Comparison of ENCODE assay signal across 8 cellular contexts in the genomic region with DNA sequence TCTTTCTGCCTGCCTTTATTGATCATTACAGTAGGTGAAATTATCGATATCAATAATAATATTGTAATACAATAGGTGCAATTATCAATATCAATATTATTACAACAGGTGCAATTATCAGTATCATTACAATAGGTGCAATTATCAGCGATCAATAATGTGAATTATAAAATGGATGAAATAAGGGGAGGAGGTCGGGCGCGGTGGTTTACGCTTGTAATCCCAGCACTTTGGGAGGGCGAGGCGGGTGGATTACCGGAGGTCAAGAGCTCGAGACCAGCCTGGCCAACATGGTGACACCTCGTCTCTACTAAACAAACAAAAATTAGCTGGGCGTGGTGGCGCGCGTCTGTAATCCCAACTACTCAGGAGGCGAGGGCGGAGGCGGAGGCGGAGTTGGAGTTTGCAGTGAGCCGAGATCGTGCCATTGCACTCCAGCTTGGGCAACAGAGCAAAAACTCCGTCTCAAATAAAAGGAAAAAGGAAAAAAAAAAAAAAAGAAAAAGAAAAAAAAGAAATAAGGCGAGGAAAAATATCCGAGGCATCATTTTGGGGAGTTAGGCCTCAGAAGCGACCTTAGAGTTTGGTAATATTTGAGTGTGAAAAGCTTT. TPM values are rescaled to one million over a fixed set of nuclear protein-coding genes. Genes with fewer than 3 reads are reported as not detected.
DNase-seq lines count a peak whose midpoint lies in the region; ATAC-seq and TF ChIP-seq lines count a peak whose summit lies in the region.

No MANE protein-coding gene starts in this region.

- ATAC-seq in heart left ventricle (peak; percentile 51 to 74 (median 70)), GM19351 (IDR thresholded peaks at IDR 0.05; ENCODE audit: unreplicated experiment) (no peak)

- no peaks in the 10 kb centered on the region for H3K36me3 ChIP-seq in CD8-positive, alpha-beta memory T cell (ENCODE audit: insufficient read depth, low read length)
- H3K36me3 ChIP-seq in MG63, result peaks cover 24% of the 10 kb centered on the region
- peaks cover 0 to 13% (median 0%) of the 10 kb centered on the region in 9 donors for H3K36me3 ChIP-seq in heart left ventricle
- H3K36me3 ChIP-seq in urinary bladder (ENCODE audit: insufficient read depth), result no peaks in the 10 kb centered on the region

- no peaks in the 10 kb centered on the region for H3K27me3 ChIP-seq in CD8-positive, alpha-beta memory T cell (ENCODE audit: insufficient read depth, low read length, poor library complexity, severe bottlenecking)
- H3K27me3 ChIP-seq in MG63, result no peaks in the 10 kb centered on the region
- no peaks in the 10 kb centered on the region for H3K27me3 ChIP-seq in heart left ventricle

- H3K36me3 Mint-ChIP-seq in CD8-positive, alpha-beta memory T cell, result peaks cover 0 to 31% (median 4%) of the 10 kb centered on the region in 3 donors
- peaks cover 22% of the 10 kb centered on the region for H3K36me3 Mint-ChIP-seq in activated naive CD8-positive, alpha-beta T cell treated with anti-CD3 and anti-CD28 coated beads for 36 hours

- peak overlapping the region; percentile 92 to 100 (median 99) for H3K27ac Mint-ChIP-seq in CD8-positive, alpha-beta memory T cell
- peak overlapping the region; percentile 98 for H3K27ac Mint-ChIP-seq in activated naive CD8-positive, alpha-beta T cell treated with anti-CD3 and anti-CD28 coated beads for 36 hours

- CTCF ChIA-PET in CD8-positive, alpha-beta memory T cell (lab: Charles Lee), result interaction anchor here (1.1 to 2.6 kb wide), 2 partner anchors 62 to 637 kb away, joined by 4 to 6 read pairs; no protein-coding TSS in a partner anchor

- H3K4me3 Mint-ChIP-seq in CD8-positive, alpha-beta memory T cell, result peak overlapping the region; percentile 92 to 99 (median 96)
- peak overlapping the region; percentile 96 for H3K4me3 Mint-ChIP-seq in activated naive CD8-positive, alpha-beta T cell treated with anti-CD3 and anti-CD28 coated beads for 36 hours

- no peaks in the 10 kb centered on the region for H3K9me3 Mint-ChIP-seq in CD8-positive, alpha-beta memory T cell
- H3K9me3 Mint-ChIP-seq in activated naive CD8-positive, alpha-beta T cell treated with anti-CD3 and anti-CD28 coated beads for 36 hours, result no peaks in the 10 kb centered on the region

- DNase-seq in CD8-positive, alpha-beta memory T cell, result peak; percentile 51 to 77 (median 61)
- DNase-seq in MG63 (peak; percentile 70), SK-N-DZ (ENCODE audit: low spot score) (peak; percentile 51), heart left ventricle (peak; percentile 76 to 91 (median 88)), posterior vena cava (ENCODE audit: low spot score) (peak; percentile 96)
- DNase-seq in activated naive CD8-positive, alpha-beta T cell treated with anti-CD3 and anti-CD28 coated beads for 36 hours, result peak; percentile 64

- H3K4me1 Mint-ChIP-seq in CD8-positive, alpha-beta memory T cell, result peaks cover 38 to 51% (median 45%) of the 10 kb centered on the region in 3 donors
- H3K4me1 Mint-ChIP-seq in activated naive CD8-positive, alpha-beta T cell treated with anti-CD3 and anti-CD28 coated beads for 36 hours, result peaks cover 34% of the 10 kb centered on the region

- no peaks in the 10 kb centered on the region for H3K27me3 Mint-ChIP-seq in CD8-positive, alpha-beta memory T cell
- no peaks in the 10 kb centered on the region for H3K27me3 Mint-ChIP-seq in activated naive CD8-positive, alpha-beta T cell treated with anti-CD3 and anti-CD28 coated beads for 36 hours

- 3 to 4% (median 3%) methylated on average over 25 of the region's 25 CpGs for WGBS in heart left ventricle, 4 donors
- WGBS in urinary bladder, result 2% methylated on average over 25 of the region's 25 CpGs

- no peaks in the 10 kb centered on the region for H3K9me3 ChIP-seq in CD8-positive, alpha-beta memory T cell (ENCODE audit: low read length)
- no peaks in the 10 kb centered on the region for H3K9me3 ChIP-seq in MG63
- H3K9me3 ChIP-seq in heart left ventricle, result no peaks in the 10 kb centered on the region

- H3K4me3 ChIP-seq in CD8-positive, alpha-beta memory T cell (ENCODE audit: low read length), result peak overlapping the region; percentile 89
- peak overlapping the region; percentile 90 for H3K4me3 ChIP-seq in MG63
- H3K4me3 ChIP-seq in heart left ventricle, result peak overlapping the region; percentile 63 to 99 (median 90)
- H3K4me3 ChIP-seq in urinary bladder (ENCODE audit: low read depth, low read length), result peak overlapping the region; percentile 91

- H3K27ac ChIP-seq in CD8-positive, alpha-beta memory T cell (ENCODE audit: low read depth, low read length), result peak overlapping the region; percentile 99
- H3K27ac ChIP-seq in heart left ventricle (peak overlapping the region; percentile 36 to 100 (median 98)), urinary bladder (ENCODE audit: low read depth) (peak overlapping the region; percentile 90)

- POLR2A ChIA-PET in CD8-positive, alpha-beta memory T cell (lab: Charles Lee), result interaction anchor here (0.7 to 3.5 kb wide), 5 partner anchors 32 to 819 kb away, joined by 4 to 25 read pairs (median 4); a partner anchor contains a TSS

- TF ChIP-seq POLR2A in heart left ventricle (IDR thresholded peaks at IDR 0.05), result no peak

- peaks cover 41% of the 10 kb centered on the region for H3K4me1 ChIP-seq in CD8-positive, alpha-beta memory T cell (ENCODE audit: insufficient read depth, low read length)
- H3K4me1 ChIP-seq in heart left ventricle (peaks cover 0 to 42% (median 33%) of the 10 kb centered on the region in 12 donors), urinary bladder (ENCODE audit: insufficient read depth) (peaks cover 2% of the 10 kb centered on the region)

- no peak for TF ChIP-seq CTCF in heart left ventricle (IDR thresholded peaks at IDR 0.05)

- intact Hi-C loops in heart left ventricle (cut with DNase I) (loop anchor here in 6 of 10 donors (2.0 to 10.0 kb wide), 4 partner anchors 33 to 638 kb away; a partner anchor contains a TSS), posterior vena cava (cut with DNase I) (no loop called here)

RNA-seq across cellular contexts. Expression of a gene that starts 0.6 kb away (rescaled TPM):
- 10 to 100 TPM; 62.7 to 65.2 TPM for total RNA-seq in CD8-positive, alpha-beta memory T cell
- polyA plus RNA-seq in CD8-positive, alpha-beta memory T cell, result 107 TPM
- 125 and 259 TPM in 2 replicates for total RNA-seq in MG63 (2014; rRNA removed; shearing (Covaris generic); ENCODE audit: low replicate concordance)
- polyA plus RNA-seq in SK-N-DZ (2014; cell fraction: cytosol; rRNA removed), result 48.9 and 67.9 TPM in 2 replicates
- 41.6 and 46.3 TPM in 2 replicates for polyA plus RNA-seq in SK-N-DZ (2014; cell fraction: nucleus; rRNA removed)
- total RNA-seq in activated naive CD8-positive, alpha-beta T cell treated with anti-CD3 and anti-CD28 coated beads for 36 hours, result 10 to 100 TPM; 68.4 to 76.4 TPM
- total RNA-seq in heart left ventricle (100 to 1,000 TPM in 2 of 9 donors, 10 to 100 TPM in 7; 70.5 to 103 (median 87.1) TPM), posterior vena cava (100 to 1,000 TPM in 1 of 2 donors, 10 to 100 TPM in 1; 81.6 to 110 TPM), urinary bladder (115 TPM)
- polyA plus RNA-seq in heart left ventricle (10 to 100 TPM; 36.8 to 61.6 TPM), urinary bladder (57.7 TPM)

RNA-seq across cellular contexts. Expression of a gene that starts 32.4 kb away (rescaled TPM):
- total RNA-seq in CD8-positive, alpha-beta memory T cell, result 100 to 1,000 TPM; 228 to 230 TPM
- polyA plus RNA-seq in CD8-positive, alpha-beta memory T cell, result 134 TPM
- total RNA-seq in MG63 (2014; rRNA removed; shearing (Covaris generic); ENCODE audit: low replicate concordance), result 55.3 and 149 TPM in 2 replicates
- polyA plus RNA-seq in SK-N-DZ (2014; cell fraction: cytosol; rRNA removed), result 237 and 267 TPM in 2 replicates
- 151 and 153 TPM in 2 replicates for polyA plus RNA-seq in SK-N-DZ (2014; cell fraction: nucleus; rRNA removed)
- total RNA-seq in activated naive CD8-positive, alpha-beta T cell treated with anti-CD3 and anti-CD28 coated beads for 36 hours, result 100 to 1,000 TPM; 237 to 246 TPM
- 100 to 1,000 TPM in 7 of 9 donors, 10 to 100 TPM in 2; 23.8 to 156 (median 115) TPM for total RNA-seq in heart left ventricle
- polyA plus RNA-seq in heart left ventricle, result 100 to 1,000 TPM in 1 of 2 donors, 10 to 100 TPM in 1; 88.4 to 110 TPM
- 10 to 100 TPM; 91.1 to 98.2 TPM for total RNA-seq in posterior vena cava
- total RNA-seq in urinary bladder, result 37.9 TPM
- 76.9 TPM for polyA plus RNA-seq in urinary bladder

Comparison
In these comparisons a context has a peak if more than half of its experiments do, and no peak if none do; other contexts are left out.
1. intact Hi-C loops: an anchor here in heart left ventricle (2.0 to 10.0 kb wide); none called in posterior vena cava.